In the genomic region with DNA sequence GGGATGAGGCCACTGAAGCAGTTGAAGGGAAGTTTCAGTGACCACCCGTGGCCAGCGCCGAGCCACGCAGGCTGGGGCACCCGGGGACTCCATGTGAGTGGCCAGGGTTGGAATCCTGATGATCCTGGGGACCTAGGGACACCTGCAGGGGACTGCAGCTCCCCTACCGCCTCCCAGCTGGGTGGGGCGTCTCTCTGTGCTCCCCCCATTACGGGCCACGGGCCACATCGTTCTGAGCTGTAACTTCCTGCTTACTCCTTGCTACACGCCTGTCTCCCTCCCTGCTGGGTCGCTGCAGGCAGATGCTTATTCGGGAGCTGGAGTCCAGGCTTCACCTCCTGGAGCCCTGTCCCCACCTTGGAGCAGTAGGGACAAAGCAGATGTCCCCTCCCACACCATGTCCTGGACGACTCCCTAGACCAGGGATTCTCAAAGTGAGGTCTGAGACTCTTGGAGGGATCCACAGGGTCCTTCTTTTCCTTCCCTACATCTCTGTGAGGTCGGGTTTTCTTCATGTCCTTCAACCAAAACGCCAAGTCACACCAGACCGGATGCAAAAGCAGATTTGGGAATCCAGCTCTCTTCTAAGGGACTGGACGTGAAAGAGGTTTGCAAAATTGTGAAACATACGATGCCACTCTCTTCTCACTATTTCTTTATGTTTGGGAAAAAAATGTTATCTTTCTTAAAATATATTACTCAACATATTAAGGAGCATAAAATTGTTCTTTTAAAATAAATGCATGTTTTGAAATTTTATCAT, we compare ENCODE assay signal across 15 cellular contexts.
DNase-seq lines count a peak whose midpoint lies in the region; ATAC-seq and TF ChIP-seq lines count a peak whose summit lies in the region.
"Had no signal": no experiment of that assay in that cellular context is flagged by ENCODE, and none has a peak within 500 bp of the region (broad histone marks: within the 10 kb centered on the region; RNA-seq: fewer than 3 reads in every experiment).

No MANE protein-coding gene starts in this region.

- CTCF ChIA-PET in Panc1 (lab: Charles Lee): no interaction called here
- CTCF ChIA-PET in T-cell (lab: Charles Lee): no interaction called here

- DNase-seq in H7: peak; percentile 59
- no peak for DNase-seq in Panc1 (ENCODE audit: low read depth, low spot score)
- peak in 1 of 2 donors; percentile 27 for DNase-seq in fibroblast of lung (ENCODE audit: low read depth in 2 of 2)
- peak; percentile 52 to 70 for DNase-seq in psoas muscle
- DNase-seq in HCEC 1CT: no peak
- no peak for DNase-seq in immature natural killer cell
- no peak for DNase-seq in T-cell
- no peak for DNase-seq in NCI-H526 (lab: John Stamatoyannopoulos, UW)
- DNase-seq: activated CD4-positive, alpha-beta T cell treated with anti-CD3 and anti-CD28 coated beads, Interleukin-2, amount 10 ng/mL, durations not matched to agents 24 days and 14 days; aorta; effector CD8-positive, alpha-beta T cell; naive thymus-derived CD4-positive, alpha-beta T cell; retina; stimulated activated naive B cell treated with anti-CD40 and anti-IgM and Interleukin-4, amounts not matched to agents 10 μg/mL and 1 μg/mL and 100 μg/mL, for 72 hours had no signal

- H3K9ac ChIP-seq in fibroblast of lung (ENCODE audit: insufficient read depth, low read length): no peak overlapping the region

- H3K27me3 ChIP-seq in H7 (ENCODE audit: control insufficient read depth, insufficient read depth, low read length): no peaks in the 10 kb centered on the region
- no peaks in the 10 kb centered on the region for H3K27me3 ChIP-seq in Panc1 (ENCODE audit: control insufficient read depth, insufficient read depth, low read length)
- no peaks in the 10 kb centered on the region for H3K27me3 ChIP-seq in fibroblast of lung (ENCODE audit: control insufficient read depth, insufficient read depth, low read length)
- no peaks in the 10 kb centered on the region for H3K27me3 ChIP-seq in psoas muscle (ENCODE audit: insufficient read depth in 3 of 3, low read length in 2 of 3)

- H3K4me3 ChIP-seq in H7 (ENCODE audit: insufficient read depth, low read depth, low read length) (no peak overlapping the region), Panc1 (ENCODE audit: low read depth in 2 of 2, low read length in 2 of 2) (no peak overlapping the region), fibroblast of lung (replicated peaks in 1 of 4; ENCODE audit: control extremely low read depth in 1 of 4, insufficient read depth in 1 of 4, low read depth in 3 of 4, low read length in 4 of 4) (no peak overlapping the region), psoas muscle (no peak overlapping the region)

- H3K9me3 Mint-ChIP-seq in immature natural killer cell (peaks cover 4 to 8% (median 5%) of the 10 kb centered on the region in 6 donors), T-cell (peaks cover 0 to 8% (median 3%) of the 10 kb centered on the region in 3 donors)

- H3K36me3 ChIP-seq in H7 (replicated peaks; ENCODE audit: control insufficient read depth, insufficient read depth, low read length) (no peaks in the 10 kb centered on the region), Panc1 (ENCODE audit: control insufficient read depth, insufficient read depth, low read length) (no peaks in the 10 kb centered on the region), fibroblast of lung (ENCODE audit: control insufficient read depth, insufficient read depth, low read length) (no peaks in the 10 kb centered on the region), psoas muscle (ENCODE audit: insufficient read depth in 1 of 2, low read depth in 1 of 2) (no peaks in the 10 kb centered on the region)

- peak overlapping the region; percentile 79 for H3K27ac ChIP-seq in Panc1 (ENCODE audit: low read length)
- no peak overlapping the region for H3K27ac ChIP-seq in fibroblast of lung (ENCODE audit: insufficient read depth, low read length)
- H3K27ac ChIP-seq in psoas muscle: peak overlapping the region; percentile 32

- in situ Hi-C loops in Panc1 (cut with HindIII; ENCODE audit: low pct_unique_long_range_greater_than_20kb, low sequenced_read_pairs): no loop called here

- POLR2A ChIA-PET in Panc1 (lab: Charles Lee) (interaction anchor here (0.6 kb wide), 1 partner anchor 263 kb away, joined by 7 read pairs; no protein-coding TSS in a partner anchor), T-cell (lab: Charles Lee) (no interaction called here)

- 51 to 60% (median 59%) methylated on average over 19 of the region's 19 CpGs for WGBS in psoas muscle, 3 donors

- H3K4me3 Mint-ChIP-seq in immature natural killer cell (no peak overlapping the region), T-cell (no peak overlapping the region)
- H3K4me3 Mint-ChIP-seq: activated CD4-positive, alpha-beta T cell treated with anti-CD3 and anti-CD28 coated beads, Interleukin-2, amount 10 ng/mL, durations not matched to agents 24 days and 14 days; activated T-helper 1 cell treated with anti-CD3 and anti-CD28 coated beads, Interleukin-12 subunit alpha, Interleukin-12 subunit beta, Interleukin-2, Interleukin-4 antibody, amounts not matched to agents 30 ng/mL and 10 ng/mL and 1 ng/mL, durations not matched to agents 14 hours and 24 hours and 36 hours; naive thymus-derived CD4-positive, alpha-beta T cell; stimulated activated naive B cell treated with anti-CD40 and anti-IgM and Interleukin-4, amounts not matched to agents 10 μg/mL and 1 μg/mL and 100 μg/mL, for 72 hours had no signal

- BruUV-seq in Panc1 (replicated peaks; lab: Mats Ljungman, UMichigan): no TSS peak

- H3K27me3 Mint-ChIP-seq in immature natural killer cell (ENCODE audit: low read depth in 3 of 3) (peaks cover 4 to 5% (median 4%) of the 10 kb centered on the region in 3 donors), T-cell (peaks cover 0 to 9% of the 10 kb centered on the region in 2 donors)

- H3K9me3 ChIP-seq in Panc1 (ENCODE audit: control insufficient read depth, insufficient read depth, low read depth, low read length): 0 out of 2 replicates have a peak, but pooled peaks cover 4% of the 10 kb centered on the region
- no peaks in the 10 kb centered on the region for H3K9me3 ChIP-seq in fibroblast of lung (ENCODE audit: control insufficient read depth, insufficient read depth, low read depth, low read length)
- H3K9me3 ChIP-seq in psoas muscle: peaks cover 8% of the 10 kb centered on the region

- H2AFZ ChIP-seq in fibroblast of lung (ENCODE audit: low read length): peak overlapping the region; percentile 37

- H3K36me3 Mint-ChIP-seq in immature natural killer cell (no peaks in the 10 kb centered on the region), T-cell (no peaks in the 10 kb centered on the region)

- peaks cover 51% of the 10 kb centered on the region for H3K4me1 ChIP-seq in Panc1 (ENCODE audit: control insufficient read depth, insufficient read depth, low read length)
- peaks cover 29% of the 10 kb centered on the region for H3K4me1 ChIP-seq in fibroblast of lung (ENCODE audit: control insufficient read depth, extremely low read depth, insufficient read depth, low read length)
- peaks cover 22% of the 10 kb centered on the region for H3K4me1 ChIP-seq in psoas muscle

- no peaks in the 10 kb centered on the region for H3K79me2 ChIP-seq in fibroblast of lung (ENCODE audit: control insufficient read depth, insufficient read depth, low read length)

- intact Hi-C loops in Panc1 (cut with micrococcal nuclease; ENCODE audit: unreplicated experiment): no loop called here
- intact Hi-C loops in psoas muscle (cut with DNase I): loop anchor here in 1 of 2 donors (5.0 kb wide), 1 partner anchor 86 kb away; a partner anchor contains a TSS

- H3K4me1 Mint-ChIP-seq in immature natural killer cell (no peaks in the 10 kb centered on the region), T-cell (peaks cover 0 to 4% (median 3%) of the 10 kb centered on the region in 3 donors)

- TF ChIP-seq CTCF in Panc1 (IDR thresholded peaks at IDR 0.05) (no peak), fibroblast of lung (conservative IDR thresholded peaks at IDR 0.05 in 1 of 2, IDR thresholded peaks at IDR 0.05 in 1 of 2; ENCODE audit: low read depth in 1 of 2, low read length in 2 of 2) (no peak), psoas muscle (IDR thresholded peaks at IDR 0.05) (no peak)

- no peak overlapping the region for H3K27ac Mint-ChIP-seq in immature natural killer cell
- no peak overlapping the region for H3K27ac Mint-ChIP-seq in T-cell
- H3K27ac Mint-ChIP-seq: activated CD4-positive, alpha-beta T cell treated with anti-CD3 and anti-CD28 coated beads, Interleukin-2, amount 10 ng/mL, durations not matched to agents 24 days and 14 days; activated T-helper 1 cell treated with anti-CD3 and anti-CD28 coated beads, Interleukin-12 subunit alpha, Interleukin-12 subunit beta, Interleukin-2, Interleukin-4 antibody, amounts not matched to agents 30 ng/mL and 10 ng/mL and 1 ng/mL, durations not matched to agents 14 hours and 24 hours and 36 hours; stimulated activated naive B cell treated with anti-CD40 and anti-IgM and Interleukin-4, amounts not matched to agents 10 μg/mL and 1 μg/mL and 100 μg/mL, for 72 hours had no signal

- no peak overlapping the region for H3K4me2 ChIP-seq in fibroblast of lung (ENCODE audit: extremely low read depth, insufficient read depth, low read length)

- ATAC-seq in Panc1 (peak; percentile 45; the same call in 1 of the 2 replicates), psoas muscle (no peak), T-cell (replicated peaks in 1 of 4) (no peak)
- ATAC-seq: naive thymus-derived CD4-positive, alpha-beta T cell; stimulated activated naive B cell treated with anti-CD40 and anti-IgM and Interleukin-4, amounts not matched to agents 10 μg/mL and 1 μg/mL and 100 μg/mL, for 72 hours had no signal

- H4K20me1 ChIP-seq in fibroblast of lung (ENCODE audit: control insufficient read depth, extremely low read depth, insufficient read depth, low read length): no peaks in the 10 kb centered on the region

Comparison
In these comparisons a context has a peak if more than half of its experiments do, and no peak if none do; other contexts are left out.
1. DNase-seq: peak in H7 (single experiment) and psoas muscle (2 of 2); none in Panc1 (single experiment), HCEC 1CT (single experiment), immature natural killer cell (0 of 3), T-cell (0 of 34) and NCI-H526 (0 of 2).